In the genomic region with DNA sequence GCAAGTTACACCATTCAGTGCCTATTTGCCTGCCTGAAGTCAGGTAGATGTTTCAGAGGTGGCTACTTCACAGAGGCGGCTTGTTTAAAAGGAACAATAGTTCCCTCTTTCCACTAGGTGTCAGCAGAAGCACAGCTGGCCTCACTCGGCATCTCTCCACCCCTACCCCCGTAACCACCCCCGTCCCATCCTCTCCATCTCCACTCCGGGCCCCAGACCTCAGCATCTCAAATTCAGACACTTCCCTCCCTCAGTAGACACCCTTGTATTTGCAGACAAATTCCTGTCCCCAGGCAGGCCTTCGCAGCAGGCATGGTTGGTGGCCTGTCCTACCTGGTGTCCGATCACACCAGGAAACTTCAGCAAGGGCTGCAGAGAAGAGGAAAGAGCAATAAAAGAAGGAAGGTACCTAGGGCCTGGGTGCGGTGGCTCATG, we compare ENCODE assay signal across 8 cellular contexts. TPM values are rescaled to one million over a fixed set of nuclear protein-coding genes. Genes with fewer than 3 reads are reported as not detected.
A peak's percentile ranks its signal among the peaks of the same experiment; 100 is the strongest.
DNase-seq lines count a peak whose midpoint lies in the region; ATAC-seq, FAIRE-seq and TF ChIP-seq lines count a peak whose summit lies in the region.

No MANE protein-coding gene starts in this region.

- no peaks in the 10 kb centered on the region for H3K4me1 ChIP-seq in Loucy (ENCODE audit: insufficient read depth, low read length, poor library complexity, severe bottlenecking)
- no peaks in the 10 kb centered on the region for H3K4me1 ChIP-seq in pancreas

- H3K4me2 ChIP-seq in Loucy (ENCODE audit: low read depth, low read length, poor library complexity, severe bottlenecking): no peak overlapping the region

- TF ChIP-seq CTCF in Loucy (conservative IDR thresholded peaks at IDR 0.05; ENCODE audit: low read length) (peak; percentile 71), pancreas (IDR thresholded peaks at IDR 0.05) (peak; percentile 25 to 55 (median 47))

- no peaks in the 10 kb centered on the region for H3K9me3 ChIP-seq in Loucy (ENCODE audit: insufficient read depth, low read depth, low read length)
- no peaks in the 10 kb centered on the region for H3K9me3 ChIP-seq in pancreas

- H3K27me3 ChIP-seq in Loucy (ENCODE audit: insufficient read depth, low read length, poor library complexity, severe bottlenecking) (no peaks in the 10 kb centered on the region), pancreas (no peaks in the 10 kb centered on the region)

- peak; percentile 79 to 97 (median 95) for ATAC-seq in pancreas
- no peak for ATAC-seq in HG02678 (IDR thresholded peaks at IDR 0.05; ENCODE audit: unreplicated experiment)

- no peak overlapping the region for H3K9ac ChIP-seq in Loucy (ENCODE audit: low read depth, low read length, poor library complexity, severe bottlenecking)

- H3K27ac ChIP-seq in pancreas: no peak overlapping the region

- no peaks in the 10 kb centered on the region for H3K9me2 ChIP-seq in Loucy (replicated peaks; ENCODE audit: low read depth, low read length)

- DNase-seq in DMS53 treated with DMSO at 0.1 percent for 48 hours (lab: John Stamatoyannopoulos, UW; ENCODE audit: unreplicated experiment) (peak; percentile 68), RCC 7860 (ENCODE audit: low spot score) (peak; percentile 56), germinal center (ENCODE audit: low spot score) (peak; percentile 77), pancreas (peak in 2 of 6 donors; percentile 43 to 47), mucosa of gallbladder (ENCODE audit: low spot score) (no peak)
- peak; percentile 31 for DNase-seq in activated effector memory CD4-positive, alpha-beta T cell treated with Interleukin-2 at 50 U/mL for 16 hours

- no peaks in the 10 kb centered on the region for H4K20me1 ChIP-seq in Loucy (ENCODE audit: insufficient read depth, low read length, poor library complexity, severe bottlenecking)

- H3K79me2 ChIP-seq in Loucy (ENCODE audit: insufficient read depth, low read length): no peaks in the 10 kb centered on the region

- H3K36me3 ChIP-seq in Loucy (ENCODE audit: insufficient read depth, low read length): no peaks in the 10 kb centered on the region
- no peaks in the 10 kb centered on the region for H3K36me3 ChIP-seq in pancreas

- no peak overlapping the region for H2AFZ ChIP-seq in Loucy (ENCODE audit: low read length)

- H3F3A ChIP-seq in Loucy (ENCODE audit: low read depth): no peaks in the 10 kb centered on the region

- no peak for FAIRE-seq in RCC 7860 (lab: Jason Lieb, UNC)
- no peak for FAIRE-seq in pancreas (lab: Jason Lieb, UNC)

- intact Hi-C loops in pancreas (cut with DNase I): loop anchor here (5.0 to 10.0 kb wide), 2 partner anchors 52 to 55 kb away; no protein-coding TSS in a partner anchor

- H3K4me3 ChIP-seq in Loucy (ENCODE audit: low read length, poor library complexity, severe bottlenecking): no peak overlapping the region
- no peak overlapping the region for H3K4me3 ChIP-seq in pancreas

- WGBS in pancreas, 2 donors: 12 to 13% methylated on average over 8 of the region's 8 CpGs

RNA-seq across cellular contexts. Expression of a gene that starts 9.1 kb away (rescaled TPM):
- total RNA-seq in pancreas (10 to 100 TPM; 19.0 to 36.7 (median 25.0) TPM), mucosa of gallbladder (62.8 TPM)
- 10 to 100 TPM; 30.4 to 47.4 TPM for polyA plus RNA-seq in pancreas

RNA-seq across cellular contexts. Expression of a gene that starts 58.8 kb away (rescaled TPM):
- total RNA-seq in pancreas (1 to 10 TPM; 5.4 to 9.2 (median 6.5) TPM), mucosa of gallbladder (10.0 TPM)
- 1 to 10 TPM; 3.3 to 4.6 TPM for polyA plus RNA-seq in pancreas
